8 cellular contexts compared by ENCODE assay signal in genomic region chr11:85682330-85683305, GRCh38. TPM values are rescaled to one million over a fixed set of nuclear protein-coding genes. Genes with fewer than 3 reads are reported as not detected.
A peak's percentile ranks its signal among the peaks of the same experiment; 100 is the strongest.
DNase-seq lines count a peak whose midpoint lies in the region; ATAC-seq and TF ChIP-seq lines count a peak whose summit lies in the region.

No MANE protein-coding gene starts in this region.

- intact Hi-C loops in left colon (cut with DNase I, micrococcal nuclease) = no loop called here

- POLR2A ChIA-PET in T-cell (lab: Charles Lee) = no interaction called here

- in situ Hi-C loops in GM18951 (cut with MboI; ENCODE audit: low sequenced_read_pairs, unreplicated experiment) = no loop called here

- no peaks in the 10 kb centered on the region for H3K9me3 Mint-ChIP-seq in T-cell

- DNase-seq in T-cell (peak in 33 of 34 experiments; percentile 11 to 61 (median 42)), amygdala (lab: John Stamatoyannopoulos, UW) (peak in 50 of 56 donors; percentile 0 to 78 (median 44)), left colon (peak; percentile 51 to 69), kidney glomerular epithelial cell (lab: John Stamatoyannopoulos, UW) (no peak)
- DNase-seq in stimulated activated CD4-positive, alpha-beta T cell treated with anti-CD3 and anti-CD28 coated beads, Interleukin-4, amount 100 ng/mL, for 1 hour = peak; percentile 73
- no peak for DNase-seq in NK-92 treated with Interleukin-12 subunit alpha and Interleukin-12 subunit beta, amount 100 ng/mL, for 24 hours (lab: John Stamatoyannopoulos, UW)

- CTCF ChIA-PET in T-cell (lab: Charles Lee) = no interaction called here

- ATAC-seq in HG03108 (IDR thresholded peaks at IDR 0.05; ENCODE audit: unreplicated experiment) = peak; percentile 69
- ATAC-seq in T-cell (replicated peaks in 1 of 4) = peak; percentile 77 to 93 (median 90)
- peak; percentile 59 for ATAC-seq in left colon

- peaks cover 8 to 16% (median 14%) of the 10 kb centered on the region in 3 donors for H3K4me1 Mint-ChIP-seq in T-cell

- H3K36me3 Mint-ChIP-seq in T-cell = no peaks in the 10 kb centered on the region

- peak; percentile 49 for TF ChIP-seq POLR2A in GM18951 (IDR thresholded peaks at IDR 0.05; ENCODE audit: extremely low read depth, insufficient read depth, insufficient read length)

- H3K27ac Mint-ChIP-seq in T-cell = peak overlapping the region; percentile 9 to 71

- peaks cover 4% of the 10 kb centered on the region in 2 donors for H3K27me3 Mint-ChIP-seq in T-cell

- H3K4me3 Mint-ChIP-seq in T-cell = peak overlapping the region; percentile 77 to 81 (median 79)

RNA-seq across cellular contexts. Expression of gene CCDC89, which starts 3.4 kb away (rescaled TPM):
- 1 to 10 TPM in 1 of 5 donors, under 1 TPM in 4; 0.50 to 1.1 (median 0.53) TPM for total RNA-seq in T-cell
- total RNA-seq in left colon = 1 to 10 TPM; 3.8 to 4.3 TPM

RNA-seq across cellular contexts. Expression of gene CREBZF, which starts 17.7 kb away (rescaled TPM):
- total RNA-seq in T-cell (10 to 100 TPM; 58.8 to 93.6 (median 86.5) TPM), left colon (10 to 100 TPM; 37.1 to 40.0 TPM)

RNA-seq across cellular contexts. Expression of gene TMEM126A, which starts 34.9 kb away (rescaled TPM):
- 10 to 100 TPM; 17.3 to 20.9 (median 19.0) TPM for total RNA-seq in T-cell
- total RNA-seq in left colon = 10 to 100 TPM; 18.3 to 23.1 TPM

RNA-seq across cellular contexts. Expression of gene TMEM126B, which starts 54.2 kb away (rescaled TPM):
- 10 to 100 TPM; 25.2 to 40.6 (median 34.4) TPM for total RNA-seq in T-cell
- 10 to 100 TPM; 32.1 to 39.1 TPM for total RNA-seq in left colon

RNA-seq across cellular contexts. Expression of gene DLG2, which starts 55.5 kb away (rescaled TPM):
- total RNA-seq in T-cell (1 to 10 TPM; 2.3 to 4.1 (median 2.9) TPM), left colon (1 to 10 TPM; 1.9 to 3.2 TPM)

Comparison
In these comparisons a context has a peak if more than half of its experiments do, and no peak if none do; other contexts are left out.
1. DNase-seq: peak in T-cell (33 of 34), amygdala (50 of 56), left colon (2 of 2) and stimulated activated CD4-positive, alpha-beta T cell treated with anti-CD3 and anti-CD28 coated beads, Interleukin-4, amount 100 ng/mL, for 1 hour (single experiment); none in kidney glomerular epithelial cell (single experiment) and NK-92 treated with Interleukin-12 subunit alpha and Interleukin-12 subunit beta, amount 100 ng/mL, for 24 hours (single experiment).
2. Peak in every context shown above with its lines, with median percentiles within 50 percentile points of each other: ATAC-seq.